ENCODE assay signal across 1 cellular context in genomic region chr17:4497101-4497824, GRCh38.
TF ChIP-seq lines count a peak whose summit lies in the region.

No MANE protein-coding gene starts in this region.

TF ChIP-seq in GM12878, 131 proteins besides CTCF, POLR2A, EP300 and RAD21:
- TF ChIP-seq, protein P1, sequence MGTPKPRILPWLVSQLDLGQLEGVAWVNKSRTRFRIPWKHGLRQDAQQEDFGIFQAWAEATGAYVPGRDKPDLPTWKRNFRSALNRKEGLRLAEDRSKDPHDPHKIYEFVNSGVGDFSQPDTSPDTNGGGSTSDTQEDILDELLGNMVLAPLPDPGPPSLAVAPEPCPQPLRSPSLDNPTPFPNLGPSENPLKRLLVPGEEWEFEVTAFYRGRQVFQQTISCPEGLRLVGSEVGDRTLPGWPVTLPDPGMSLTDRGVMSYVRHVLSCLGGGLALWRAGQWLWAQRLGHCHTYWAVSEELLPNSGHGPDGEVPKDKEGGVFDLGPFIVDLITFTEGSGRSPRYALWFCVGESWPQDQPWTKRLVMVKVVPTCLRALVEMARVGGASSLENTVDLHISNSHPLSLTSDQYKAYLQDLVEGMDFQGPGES (IDR thresholded peaks at IDR 0.05): no peak
- peak in 1 of 2 experiments; percentile 38; a peak in 1 of 4 replicates for TF ChIP-seq BHLHE40 (IDR thresholded peaks at IDR 0.05; ENCODE audit: borderline replicate concordance in 1 of 2, low read depth in 2 of 2, low read length in 1 of 2)
